In genomic region chr3:160005004-160005403, GRCh38 we compare ENCODE assay signal across 22 cellular contexts. TPM values are rescaled to one million over a fixed set of nuclear protein-coding genes. Genes with fewer than 3 reads are reported as not detected.
"Had no signal": no experiment of that assay in that cellular context is flagged by ENCODE, and none has a peak within 500 bp of the region (broad histone marks: within the 10 kb centered on the region; RNA-seq: fewer than 3 reads in every experiment).

No MANE protein-coding gene starts in this region.

- H3K9me3 ChIP-seq: esophagus squamous epithelium, gastroesophageal sphincter, sigmoid colon, thoracic aorta had no signal

- H3K27me3 ChIP-seq: esophagus squamous epithelium, gastroesophageal sphincter, sigmoid colon had no signal

- ATAC-seq: activated CD4-positive, CD25-positive, alpha-beta regulatory T cell treated with anti-CD3 and anti-CD28 coated beads, Interleukin-2, amount 50 U/mL, for 24 hours; gastroesophageal sphincter; left cardiac atrium; natural killer cell had no signal

- DNase-seq: activated CD4-positive, alpha-beta memory T cell treated with anti-CD3 and anti-CD28 coated beads, Interleukin-2, amount 10 ng/mL, durations not matched to agents 7 days and 5 days; activated CD4-positive, alpha-beta T cell treated with anti-CD3 and anti-CD28 coated beads, Interleukin-2, amount 10 ng/mL, durations not matched to agents 24 days and 14 days; activated effector memory CD4-positive, alpha-beta T cell treated with anti-CD3 and anti-CD28 coated beads, Interleukin-2, amount 50 U/mL, for 16 hours; activated naive CD4-positive, alpha-beta T cell treated with anti-CD3 and anti-CD28 coated beads, Interleukin-2, amount 10 ng/mL, durations not matched to agents 7 days and 5 days; cerebellar nuclear complex; cortex of kidney; endodermal cell; esophagus squamous epithelium; islet precursor cell; left cardiac atrium; midbrain; natural killer cell; retina; sigmoid colon; stimulated activated CD4-positive, alpha-beta T cell treated with anti-CD3 and anti-CD28 coated beads, Interleukin-4, amount 100 ng/mL, for 1 hour; stimulated activated naive CD4-positive, alpha-beta T cell treated with Interleukin-2 at 50 U/mL for 16 hours; T-helper 9 cell had no signal

- H3K27ac ChIP-seq: esophagus squamous epithelium, gastroesophageal sphincter, sigmoid colon, thoracic aorta had no signal

- H3K36me3 ChIP-seq: esophagus squamous epithelium, gastroesophageal sphincter, sigmoid colon, thoracic aorta had no signal

- H3K4me3 ChIP-seq: esophagus squamous epithelium, gastroesophageal sphincter, sigmoid colon, thoracic aorta had no signal

RNA-seq across cellular contexts. Expression of gene IL12A, which starts 16.4 kb away (rescaled TPM):
- total RNA-seq: endodermal cell, osteocyte, progenitor cell of endocrine pancreas, thoracic aorta had no signal
